ENCODE assay signal across 23 cellular contexts in the genomic region with DNA sequence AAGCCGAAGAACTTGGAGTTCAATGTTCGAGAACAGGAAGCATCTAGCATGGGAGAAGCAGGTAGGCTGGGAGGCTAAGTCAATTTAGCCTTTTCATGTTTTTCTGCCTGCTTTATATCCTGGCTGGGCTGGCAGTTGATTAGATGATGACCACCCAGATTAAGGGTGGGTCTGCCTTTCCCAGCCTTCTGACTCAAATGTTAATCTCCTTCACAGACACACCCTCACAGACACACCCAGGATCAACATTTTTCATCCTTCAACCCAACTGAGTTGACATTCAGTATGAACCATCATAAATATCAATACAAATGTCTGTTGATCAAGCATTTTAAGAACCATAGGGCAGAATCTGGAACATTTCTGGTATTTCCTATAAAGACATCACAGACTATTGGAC.
DNase-seq lines count a peak whose midpoint lies in the region; ATAC-seq and TF ChIP-seq lines count a peak whose summit lies in the region.
"Had no signal": no experiment of that assay in that cellular context is flagged by ENCODE, and none has a peak within 500 bp of the region (broad histone marks: within the 10 kb centered on the region; RNA-seq: fewer than 3 reads in every experiment).

No MANE protein-coding gene starts in this region.

- no peak overlapping the region for H3K4me3 Mint-ChIP-seq in CD14-positive monocyte
- H3K4me3 Mint-ChIP-seq: CD4-positive, CD25-positive, alpha-beta regulatory T cell; H9; IgD-negative memory B cell had no signal

- ATAC-seq in HG03175 (IDR thresholded peaks at IDR 0.05; ENCODE audit: unreplicated experiment), result no peak
- ATAC-seq: Panc1 had no signal

- intact Hi-C loops in CD14-positive monocyte (cut with micrococcal nuclease), result no loop called here

- H3K9me3 ChIP-seq in esophagus (ENCODE audit: control insufficient read depth in 2 of 2, insufficient read depth in 1 of 2, low read depth in 1 of 2, low read length in 1 of 2), result no peaks in the 10 kb centered on the region
- H3K9me3 ChIP-seq: BE2C had no signal

- H3K9me3 Mint-ChIP-seq in CD14-positive monocyte, result peaks cover 0 to 9% (median 0%) of the 10 kb centered on the region in 7 donors
- H3K9me3 Mint-ChIP-seq: CD4-positive, CD25-positive, alpha-beta regulatory T cell; H9 had no signal

- H3K4me1 Mint-ChIP-seq in CD14-positive monocyte, result no peaks in the 10 kb centered on the region

- H3K27ac ChIP-seq in esophagus (ENCODE audit: low read depth in 2 of 2, low read length in 1 of 2), result peak overlapping the region; percentile 23 to 41
- H3K27ac ChIP-seq: GM23248 had no signal

- H3K36me3 Mint-ChIP-seq in CD14-positive monocyte, result no peaks in the 10 kb centered on the region
- H3K36me3 Mint-ChIP-seq: IgD-negative memory B cell had no signal

- no peak overlapping the region for H3K4me3 ChIP-seq in esophagus (ENCODE audit: low read depth in 1 of 2, low read length in 2 of 2)
- no peak overlapping the region for H3K4me3 ChIP-seq in retinal pigment epithelial cell (ENCODE audit: low read length)
- H3K4me3 ChIP-seq: GM23248 had no signal

- 88 to 96% methylated on average over 2 of the region's 2 CpGs for WGBS in esophagus, 2 donors

- TF ChIP-seq CTCF in retinal pigment epithelial cell (conservative IDR thresholded peaks at IDR 0.05; ENCODE audit: low read depth, low read length) (no peak), CD14-positive monocyte (IDR thresholded peaks at IDR 0.05) (no peak)

- no peaks in the 10 kb centered on the region for H3K4me1 ChIP-seq in esophagus (ENCODE audit: control insufficient read depth in 2 of 2, insufficient read depth in 2 of 2, low read length in 1 of 2)

- H3K27me3 Mint-ChIP-seq in CD14-positive monocyte (ENCODE audit: low read depth in 3 of 3), result no peaks in the 10 kb centered on the region
- H3K27me3 Mint-ChIP-seq: CD4-positive, CD25-positive, alpha-beta regulatory T cell; IgD-negative memory B cell had no signal

- H3K27ac Mint-ChIP-seq in CD14-positive monocyte, result no peak overlapping the region
- H3K27ac Mint-ChIP-seq: CD4-positive, CD25-positive, alpha-beta regulatory T cell; H9; IgD-negative memory B cell had no signal

- no peaks in the 10 kb centered on the region for H3K36me3 ChIP-seq in esophagus (ENCODE audit: control insufficient read depth in 2 of 2, insufficient read depth in 2 of 2, low read length in 1 of 2)
- H3K36me3 ChIP-seq: BE2C had no signal

- no peaks in the 10 kb centered on the region for H3K27me3 ChIP-seq in esophagus (ENCODE audit: control insufficient read depth in 1 of 2, insufficient read depth in 2 of 2, low read length in 2 of 2)
- H3K27me3 ChIP-seq: BE2C had no signal

- DNase-seq in HT1080 (ENCODE audit: low read depth) (peak; percentile 31), SK-N-DZ (ENCODE audit: low spot score) (peak; percentile 8), retinal pigment epithelial cell (ENCODE audit: low read depth) (peak; percentile 64), CD14-positive monocyte (ENCODE audit: low spot score) (no peak)
- no peak for DNase-seq in activated CD8-positive, alpha-beta memory T cell treated with anti-CD3 and anti-CD28 coated beads, Interleukin-2, amount 50 U/mL, for 4 hours
- DNase-seq: BE2C; CD4-positive, CD25-positive, alpha-beta regulatory T cell; DMS79 treated with DMSO at 0.1 percent for 48 hours; GM23248; H9; Kasumi-1; MM.1S; NCI-H1048; NCI-H1436; NCI-H187 treated with DMSO at 0.1 percent for 48 hours; NCI-H2107; NCI-H446 treated with DMSO at 0.1 percent for 48 hours; NCI-H774; NK-92 treated with Interleukin-12 subunit alpha and Interleukin-12 subunit beta, amount 100 ng/mL, for 24 hours had no signal

Comparison
In these comparisons a context has a peak if more than half of its experiments do, and no peak if none do; other contexts are left out.
1. DNase-seq: peak in HT1080 (single experiment), SK-N-DZ (single experiment) and retinal pigment epithelial cell (single experiment); none in activated CD8-positive, alpha-beta memory T cell treated with anti-CD3 and anti-CD28 coated beads, Interleukin-2, amount 50 U/mL, for 4 hours (single experiment) and CD14-positive monocyte (single experiment).